35 cellular contexts compared by ENCODE assay signal in genomic region chr9:123723135-123723875, GRCh38.
"Had no signal": no experiment of that assay in that cellular context is flagged by ENCODE, and none has a peak within 500 bp of the region (broad histone marks: within the 10 kb centered on the region; RNA-seq: fewer than 3 reads in every experiment).

No MANE protein-coding gene starts in this region.

- ATAC-seq: activated CD8-positive, alpha-beta T cell treated with anti-CD3 and anti-CD28 coated beads for 36 hours; activated naive CD4-positive, alpha-beta T cell treated with anti-CD3 and anti-CD28 coated beads, Interleukin-2, amount 50 U/mL, for 72 hours; activated T-cell treated with anti-CD3 and anti-CD28 coated beads, Interleukin-2, amount 50 U/mL, for 4 hours; activated T-cell treated with anti-CD3 and anti-CD28 coated beads, Interleukin-2, amount 50 U/mL, for 72 hours; activated T-helper 17 cell treated with anti-CD3 and anti-CD28 coated beads, Interleukin-2, amount 50 U/mL, for 72 hours; body of pancreas had no signal

- H3K4me3 ChIP-seq: adrenal gland, body of pancreas, breast epithelium had no signal

- H3K27me3 Mint-ChIP-seq: activated B cell treated with CpG ODN at 0.5 μM for 24 hours; activated CD4-positive, alpha-beta memory T cell treated with anti-CD3 and anti-CD28 coated beads for 36 hours; activated CD4-positive, alpha-beta T cell treated with anti-CD3 and anti-CD28 coated beads, Interleukin-2, amount 10 ng/mL, durations not matched to agents 24 days and 14 days; activated CD8-positive, alpha-beta T cell treated with anti-CD3 and anti-CD28 coated beads for 36 hours; activated naive CD8-positive, alpha-beta T cell treated with anti-CD3 and anti-CD28 coated beads for 36 hours; activated T-helper 17 cell treated with anti-CD3 and anti-CD28 coated beads, Interleukin-2, amount 50 U/mL, for 72 hours had no signal

- H3K27ac Mint-ChIP-seq: activated B cell treated with CpG ODN at 0.5 μM for 24 hours; activated CD4-positive, alpha-beta memory T cell treated with anti-CD3 and anti-CD28 coated beads for 36 hours; activated CD4-positive, alpha-beta T cell treated with anti-CD3 and anti-CD28 coated beads, Interleukin-2, amount 10 ng/mL, durations not matched to agents 24 days and 14 days; activated CD8-positive, alpha-beta T cell treated with anti-CD3 and anti-CD28 coated beads for 36 hours; activated naive CD4-positive, alpha-beta T cell treated with anti-CD3 and anti-CD28 coated beads for 36 hours; activated naive CD8-positive, alpha-beta T cell treated with anti-CD3 and anti-CD28 coated beads for 36 hours; activated T-cell treated with anti-CD3 and anti-CD28 coated beads, Interleukin-2, amount 50 U/mL, for 72 hours; activated T-helper 1 cell treated with anti-CD3 and anti-CD28 coated beads, Interleukin-12 subunit alpha, Interleukin-12 subunit beta, Interleukin-2, Interleukin-4 antibody, amounts not matched to agents 30 ng/mL and 10 ng/mL and 1 ng/mL, durations not matched to agents 14 hours and 24 hours and 36 hours; activated T-helper 17 cell treated with anti-CD3 and anti-CD28 coated beads, Interleukin-2, amount 50 U/mL, for 72 hours; T-helper 1 cell treated with Interleukin-12 subunit alpha and Interleukin-12 subunit beta and Interleukin-4 antibody, amounts not matched to agents 30 μg/mL and 1 μg/mL, for 36 hours; T-helper 2 cell treated with Interferon-gamma antibody and Interleukin-4, amounts not matched to agents 5 μg/mL and 100 μg/mL, for 36 hours had no signal

- DNase-seq: activated B cell treated with CpG ODN at 0.5 μM for 24 hours; activated CD4-positive, alpha-beta memory T cell treated with anti-CD3 and anti-CD28 coated beads for 36 hours; activated CD4-positive, alpha-beta T cell treated with anti-CD3 and anti-CD28 coated beads for 4 hours; activated CD4-positive, alpha-beta T cell treated with anti-CD3 and anti-CD28 coated beads, Interleukin-2, amount 10 ng/mL, durations not matched to agents 24 days and 14 days; activated CD4-positive, alpha-beta T cell treated with anti-CD3 and anti-CD28 coated beads, Interleukin-2, amount 50 U/mL, for 1 hour; activated CD4-positive, alpha-beta T cell treated with anti-CD3 and anti-CD28 coated beads, Interleukin-2, amount 50 U/mL, for 4 hours; activated CD4-positive, CD25-positive, alpha-beta regulatory T cell treated with anti-CD3 and anti-CD28 coated beads, Interleukin-2, amount 50 U/mL, for 72 hours; activated CD8-positive, alpha-beta memory T cell treated with anti-CD3 and anti-CD28 coated beads, Interleukin-2, amount 50 U/mL, for 4 hours; activated CD8-positive, alpha-beta T cell treated with anti-CD3 and anti-CD28 coated beads for 36 hours; activated effector memory CD4-positive, alpha-beta T cell treated with anti-CD3 and anti-CD28 coated beads, Interleukin-2, amount 50 U/mL, for 16 hours; activated gamma-delta T cell treated with Interleukin-2 at 50 U/mL for 16 hours; activated naive CD4-positive, alpha-beta T cell; activated naive CD4-positive, alpha-beta T cell treated with anti-CD3 and anti-CD28 coated beads for 36 hours; activated naive CD4-positive, alpha-beta T cell treated with anti-CD3 and anti-CD28 coated beads, Interleukin-2, amount 50 U/mL, for 16 hours; activated naive CD8-positive, alpha-beta T cell treated with anti-CD3 and anti-CD28 coated beads for 36 hours; activated T-cell treated with anti-CD3 and anti-CD28 coated beads for 4 hours; activated T-cell treated with anti-CD3 and anti-CD28 coated beads, Interleukin-2, amount 50 U/mL, for 1 hour; activated T-cell treated with anti-CD3 and anti-CD28 coated beads, Interleukin-2, amount 50 U/mL, for 4 hours; activated T-cell treated with anti-CD3 and anti-CD28 coated beads, Interleukin-2, amount 50 U/mL, for 72 hours; adrenal gland; amniotic stem cell; aorta; body of pancreas; brain microvascular endothelial cell; central memory CD4-positive, alpha-beta T cell; T-helper 1 cell; T-helper 2 cell; T-helper 9 cell had no signal

- H3K27me3 ChIP-seq: adrenal gland, body of pancreas, brain microvascular endothelial cell, breast epithelium had no signal

- H3K36me3 ChIP-seq: adrenal gland, brain microvascular endothelial cell, breast epithelium had no signal

- H3K9me3 ChIP-seq: adrenal gland had no signal

- H3K27ac ChIP-seq: adrenal gland, body of pancreas, brain microvascular endothelial cell, breast epithelium, VCaP had no signal

- H3K4me1 ChIP-seq: body of pancreas, breast epithelium had no signal

- H3K4me3 Mint-ChIP-seq: activated B cell treated with CpG ODN at 0.5 μM for 24 hours; activated CD4-positive, alpha-beta memory T cell treated with anti-CD3 and anti-CD28 coated beads for 36 hours; activated CD4-positive, alpha-beta T cell treated with anti-CD3 and anti-CD28 coated beads, Interleukin-2, amount 10 ng/mL, durations not matched to agents 24 days and 14 days; activated CD8-positive, alpha-beta T cell treated with anti-CD3 and anti-CD28 coated beads for 36 hours; activated naive CD4-positive, alpha-beta T cell treated with anti-CD3 and anti-CD28 coated beads for 36 hours; activated naive CD8-positive, alpha-beta T cell treated with anti-CD3 and anti-CD28 coated beads for 36 hours; activated T-cell treated with anti-CD3 and anti-CD28 coated beads, Interleukin-2, amount 50 U/mL, for 4 hours; activated T-cell treated with anti-CD3 and anti-CD28 coated beads, Interleukin-2, amount 50 U/mL, for 72 hours; activated T-helper 1 cell treated with anti-CD3 and anti-CD28 coated beads, Interleukin-12 subunit alpha, Interleukin-12 subunit beta, Interleukin-2, Interleukin-4 antibody, amounts not matched to agents 30 ng/mL and 10 ng/mL and 1 ng/mL, durations not matched to agents 14 hours and 24 hours and 36 hours; activated T-helper 17 cell treated with anti-CD3 and anti-CD28 coated beads, Interleukin-2, amount 50 U/mL, for 72 hours; T-helper 1 cell treated with Interleukin-12 subunit alpha and Interleukin-12 subunit beta and Interleukin-4 antibody, amounts not matched to agents 30 μg/mL and 1 μg/mL, for 36 hours; T-helper 2 cell treated with Interferon-gamma antibody and Interleukin-4, amounts not matched to agents 5 μg/mL and 100 μg/mL, for 36 hours had no signal
